ENCODE assay signal across 18 cellular contexts in the genomic region with DNA sequence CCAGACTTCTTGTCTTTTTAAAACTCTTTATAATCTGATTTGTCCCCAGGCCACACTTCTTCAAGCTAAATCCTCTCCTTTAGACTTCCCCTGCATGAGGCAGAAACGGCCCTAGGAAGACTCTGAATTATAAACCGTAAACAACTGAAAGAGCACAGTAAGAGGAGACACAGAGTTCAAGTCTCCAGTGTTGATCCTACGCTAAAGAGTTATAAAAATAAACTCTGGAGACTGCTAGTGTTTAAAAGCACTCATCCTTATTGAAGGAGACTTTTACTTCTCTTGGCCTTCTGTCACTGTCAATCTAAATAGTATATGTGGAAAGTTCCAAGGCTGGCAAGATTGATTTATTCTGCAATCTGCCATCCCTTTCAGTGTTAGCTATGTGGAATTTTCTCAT.
A peak's percentile ranks its signal among the peaks of the same experiment; 100 is the strongest.
DNase-seq lines count a peak whose midpoint lies in the region; ATAC-seq and TF ChIP-seq lines count a peak whose summit lies in the region.
"Had no signal": no experiment of that assay in that cellular context is flagged by ENCODE, and none has a peak within 500 bp of the region (broad histone marks: within the 10 kb centered on the region; RNA-seq: fewer than 3 reads in every experiment).

No MANE protein-coding gene starts in this region.

- H2AFZ ChIP-seq in GM23338, result no peak overlapping the region
- H2AFZ ChIP-seq in neural progenitor cell (replicated peaks), result no peak overlapping the region

- H3K9me3 Mint-ChIP-seq in GM23338 (no peaks in the 10 kb centered on the region), endodermal cell (no peaks in the 10 kb centered on the region), neural progenitor cell (peaks cover 2% of the 10 kb centered on the region)
- H3K9me3 Mint-ChIP-seq: HFFc6 had no signal

- H3K9me3 ChIP-seq in endodermal cell (ENCODE audit: control insufficient read depth, low read length) (no peaks in the 10 kb centered on the region), neural progenitor cell (ENCODE audit: low read depth) (no peaks in the 10 kb centered on the region)
- H3K9me3 ChIP-seq: A549 had no signal

- TF ChIP-seq CTCF in GM23338 (conservative IDR thresholded peaks at IDR 0.05; ENCODE audit: low read depth in 2 of 2) (no peak), endodermal cell (conservative IDR thresholded peaks at IDR 0.05) (no peak), neural progenitor cell (IDR thresholded peaks at IDR 0.05) (no peak)

- H3K79me2 ChIP-seq in GM23338 (replicated peaks; ENCODE audit: insufficient read depth) (no peaks in the 10 kb centered on the region), neural progenitor cell (ENCODE audit: low read depth) (peaks cover 39% of the 10 kb centered on the region)

- H3K27me3 Mint-ChIP-seq in GM23338 (ENCODE audit: insufficient read depth, low read depth, poor library complexity) (peaks cover 2% of the 10 kb centered on the region), endodermal cell (ENCODE audit: insufficient read depth) (no peaks in the 10 kb centered on the region), neural progenitor cell (ENCODE audit: insufficient read depth, low read depth) (no peaks in the 10 kb centered on the region)

- H3F3A ChIP-seq in GM23338 (replicated peaks; ENCODE audit: low read depth) (no peaks in the 10 kb centered on the region), neural progenitor cell (ENCODE audit: low read depth) (peaks cover 13% of the 10 kb centered on the region)

- peaks cover 12% of the 10 kb centered on the region; the same call in 1 of the 3 replicates for H3K4me1 Mint-ChIP-seq in GM23338
- H3K4me1 Mint-ChIP-seq in endodermal cell, result peaks cover 4% of the 10 kb centered on the region
- H3K4me1 Mint-ChIP-seq in neural progenitor cell, result peaks cover 44% of the 10 kb centered on the region

- H3K27ac Mint-ChIP-seq in GM23338, result peak overlapping the region; percentile 65; the same call in 1 of the 2 replicates
- H3K27ac Mint-ChIP-seq in endodermal cell, result no peak overlapping the region
- peak overlapping the region; percentile 14 for H3K27ac Mint-ChIP-seq in neural progenitor cell
- H3K27ac Mint-ChIP-seq: HFFc6 had no signal

- WGBS in endodermal cell (ENCODE audit: insufficient coverage in 1 of 2, insufficient read length in 1 of 2), 2 experiments, result 91 to 93% methylated on average over 3 of the region's 3 CpGs

- H3K27me3 ChIP-seq in GM23338 (ENCODE audit: insufficient read depth) (no peaks in the 10 kb centered on the region), endodermal cell (ENCODE audit: control insufficient read depth, insufficient read depth, low read length, poor library complexity, severe bottlenecking) (no peaks in the 10 kb centered on the region), neural progenitor cell (no peaks in the 10 kb centered on the region)

- H3K27ac ChIP-seq in GM23338 (ENCODE audit: low read depth) (0 out of 2 replicates have a peak overlapping the region, but pooled peaks have one; percentile 32), endodermal cell (ENCODE audit: low read depth, low read length) (peak overlapping the region; percentile 81), neural progenitor cell (peak overlapping the region; percentile 30)
- H3K27ac ChIP-seq: A549, C4-2B had no signal

- H3K4me3 Mint-ChIP-seq in GM23338, result no peak overlapping the region
- H3K4me3 Mint-ChIP-seq in endodermal cell, result no peak overlapping the region
- no peak overlapping the region for H3K4me3 Mint-ChIP-seq in neural progenitor cell
- H3K4me3 Mint-ChIP-seq: HFFc6 had no signal

- DNase-seq in GM23338 (ENCODE audit: low spot score) (no peak), NCI-H82 treated with DMSO at 0.1 percent for 48 hours (lab: John Stamatoyannopoulos, UW; ENCODE audit: unreplicated experiment) (peak; percentile 52), endodermal cell (no peak), neural progenitor cell (ENCODE audit: low spot score) (no peak), SKM-1 (lab: John Stamatoyannopoulos, UW; ENCODE audit: unreplicated experiment) (no peak), GOT3 (lab: John Stamatoyannopoulos, UW) (no peak), middle frontal gyrus (ENCODE audit: extremely low spot score, low spot score) (no peak)
- DNase-seq: DMS53, HFFc6, KG1, NCI-H1048, NCI-H146, NCI-H2107, NCI-H226 had no signal

- no peaks in the 10 kb centered on the region for H3K36me3 Mint-ChIP-seq in GM23338 (ENCODE audit: low read depth)
- peaks cover 2% of the 10 kb centered on the region for H3K36me3 Mint-ChIP-seq in endodermal cell (ENCODE audit: low read depth)
- peaks cover 7% of the 10 kb centered on the region for H3K36me3 Mint-ChIP-seq in neural progenitor cell

- no peak overlapping the region for H3K9ac ChIP-seq in endodermal cell (ENCODE audit: extremely low read depth, low read length, poor library complexity, severe bottlenecking)
- H3K9ac ChIP-seq in neural progenitor cell, result no peak overlapping the region

- H3K9me2 ChIP-seq in GM23338 (ENCODE audit: insufficient read depth), result no peaks in the 10 kb centered on the region

- H3K4me1 ChIP-seq in GM23338 (ENCODE audit: insufficient read depth) (no peaks in the 10 kb centered on the region), endodermal cell (ENCODE audit: control insufficient read depth, insufficient read depth, low read length) (no peaks in the 10 kb centered on the region), neural progenitor cell (peaks cover 21% of the 10 kb centered on the region)
- H3K4me1 ChIP-seq: A549 had no signal

- ATAC-seq in GM23338 (no peak), HG02623 (IDR thresholded peaks at IDR 0.05; ENCODE audit: unreplicated experiment) (no peak)
- ATAC-seq: A549, Right ventricle myocardium inferior had no signal

- H3K4me2 ChIP-seq in GM23338 (no peak overlapping the region), neural progenitor cell (no peak overlapping the region)
- H3K4me2 ChIP-seq: A549 had no signal

- no peaks in the 10 kb centered on the region for H3K36me3 ChIP-seq in GM23338 (ENCODE audit: insufficient read depth)
- no peaks in the 10 kb centered on the region for H3K36me3 ChIP-seq in endodermal cell (ENCODE audit: control insufficient read depth, insufficient read depth, low read length)
- H3K36me3 ChIP-seq in neural progenitor cell, result no peaks in the 10 kb centered on the region

- H4K20me1 ChIP-seq in GM23338 (replicated peaks; ENCODE audit: insufficient read depth) (peaks cover 2% of the 10 kb centered on the region; the same call in 1 of the 2 replicates), neural progenitor cell (ENCODE audit: low read depth) (peaks cover 61% of the 10 kb centered on the region)

- H3K4me3 ChIP-seq in GM23338 (no peak overlapping the region), endodermal cell (ENCODE audit: low read length) (no peak overlapping the region), neural progenitor cell (no peak overlapping the region)
- H3K4me3 ChIP-seq: A549 had no signal

TF ChIP-seq in GM23338, 12 proteins besides CTCF, POLR2A, EP300 and RAD21 (continues in another document):
- TF ChIP-seq ZNF114 (CRISPR knock-in tag; IDR thresholded peaks at IDR 0.05), result no peak

Comparison
In these comparisons a context has a peak if more than half of its experiments do, and no peak if none do; other contexts are left out.
1. H3K27ac ChIP-seq: peak in every context shown above with its lines; median percentile 81 in endodermal cell; 32 in GM23338; 30 in neural progenitor cell.